In the genomic region with DNA sequence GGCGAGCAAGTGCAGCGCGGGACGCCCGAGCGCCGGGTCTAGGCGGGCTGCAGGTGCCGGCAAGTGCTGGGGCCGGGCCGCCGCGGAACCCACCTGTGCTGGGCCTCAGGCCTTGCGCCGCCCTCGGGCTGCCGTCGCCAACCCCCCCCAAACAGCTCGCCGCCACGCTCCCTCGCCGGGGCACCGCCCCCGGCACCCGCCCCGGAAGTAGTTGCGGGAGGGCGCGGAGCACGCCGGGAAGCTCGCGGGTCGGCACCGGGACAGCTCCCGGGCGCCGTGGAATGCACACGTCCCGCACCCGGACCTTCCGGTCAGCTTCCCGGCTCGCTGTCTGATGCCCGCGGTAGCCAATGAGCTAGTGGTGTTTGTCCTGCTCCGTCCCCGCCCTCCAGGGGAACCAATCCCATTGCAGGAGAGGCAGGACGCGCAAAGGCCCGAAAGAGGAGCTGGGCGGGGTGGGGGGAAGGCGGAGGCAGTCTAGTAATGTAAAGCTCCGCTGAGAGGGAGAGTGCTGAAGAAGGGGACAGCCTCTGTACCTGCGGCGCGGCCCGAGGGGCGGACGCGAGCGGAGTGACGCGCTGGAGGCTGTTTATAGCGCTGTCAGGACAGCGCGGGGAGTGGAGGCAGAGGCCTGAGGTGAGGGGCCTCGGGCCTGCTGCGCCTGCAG, we compare ENCODE assay signal across 1 cellular context.
TF ChIP-seq lines count a peak whose summit lies in the region.

A gene with protein sequence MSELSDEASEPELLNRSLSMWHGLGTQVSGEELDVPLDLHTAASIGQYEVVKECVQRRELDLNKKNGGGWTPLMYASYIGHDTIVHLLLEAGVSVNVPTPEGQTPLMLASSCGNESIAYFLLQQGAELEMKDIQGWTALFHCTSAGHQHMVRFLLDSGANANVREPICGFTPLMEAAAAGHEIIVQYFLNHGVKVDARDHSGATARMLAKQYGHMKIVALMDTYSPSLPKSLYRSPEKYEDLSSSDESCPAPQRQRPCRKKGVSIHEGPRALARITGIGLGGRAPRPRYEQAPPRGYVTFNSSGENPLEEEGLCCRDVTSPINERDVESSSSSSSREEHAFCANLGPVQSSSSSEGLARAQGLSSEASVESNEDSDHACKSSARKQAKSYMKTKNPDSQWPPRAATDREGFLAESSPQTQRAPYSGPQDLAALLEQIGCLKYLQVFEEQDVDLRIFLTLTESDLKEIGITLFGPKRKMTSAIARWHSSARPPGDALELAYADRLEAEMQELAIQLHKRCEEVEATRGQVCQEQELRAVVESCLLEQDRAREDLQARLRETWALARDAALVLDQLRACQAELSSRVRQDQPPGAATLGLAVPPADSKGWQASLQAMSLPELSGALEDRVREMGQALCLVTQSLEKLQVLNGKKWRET (minus strand): TSS at position 209 of the 667 bp plus-strand sequence. CDS start 4,122 bp downstream, outside the sequence.
Gene DNAAF8 (plus strand): TSS at position 475 of the 667 bp plus-strand sequence. CDS start 1,978 bp downstream, outside the sequence.

TF ChIP-seq in K562, 482 proteins besides CTCF, POLR2A, EP300 and RAD21 (continued from another document and continues in another):
- TF ChIP-seq SUPT5H (IDR thresholded peaks at IDR 0.05) (no peak; the same call in 1 of the 2 replicates), CBX2 (IDR thresholded peaks at IDR 0.05; ENCODE audit: insufficient read depth, low read length, poor library complexity, severe bottlenecking) (no peak), LCOR (CRISPR knock-in tag; IDR thresholded peaks at IDR 0.05) (no peak), CCNT2 (IDR thresholded peaks at IDR 0.05; ENCODE audit: borderline replicate concordance, extremely low read depth, insufficient read length, low read depth, low read length) (peak; percentile 31), RREB1 (CRISPR knock-in tag; IDR thresholded peaks at IDR 0.05) (no peak), PHB (CRISPR knock-in tag; IDR thresholded peaks at IDR 0.05) (no peak), E2F5 (CRISPR knock-in tag; IDR thresholded peaks at IDR 0.05) (no peak), ZNF232 (CRISPR knock-in tag; IDR thresholded peaks at IDR 0.05) (no peak), CBFA2T2 (conservative IDR thresholded peaks at IDR 0.05) (no peak), MBD2 (IDR thresholded peaks at IDR 0.05; ENCODE audit: borderline replicate concordance, low read depth) (peak; percentile 69; the same call in 1 of the 2 replicates), TSC22D4 (tag; IDR thresholded peaks at IDR 0.05) (no peak), ZNF696 (CRISPR knock-in tag; conservative IDR thresholded peaks at IDR 0.05) (no peak), SMAD3 (CRISPR knock-in tag; conservative IDR thresholded peaks at IDR 0.05) (no peak), ZNF146 (CRISPR knock-in tag; IDR thresholded peaks at IDR 0.05; ENCODE audit: unreplicated experiment) (no peak), NFRKB (IDR thresholded peaks at IDR 0.05; ENCODE audit: low read depth) (no peak), CBFA2T3 (IDR thresholded peaks at IDR 0.05) (no peak), HNRNPLL (IDR thresholded peaks at IDR 0.05; ENCODE audit: low read depth, low read length, poor library complexity, severe bottlenecking) (no peak), YY1 (IDR thresholded peaks at IDR 0.05; ENCODE audit: borderline replicate concordance in 1 of 3, control insufficient read depth in 1 of 3, extremely low read depth in 1 of 3, insufficient read depth in 3 of 3, insufficient read length in 1 of 3, insufficient replicate concordance in 2 of 3, low read depth in 1 of 3, low read length in 2 of 3) (peak in 1 of 3 experiments; percentile 41), CREB1 (IDR thresholded peaks at IDR 0.05) (peak; percentile 16; the same call in 1 of the 2 replicates), CREB1 (CRISPR knock-in tag; IDR thresholded peaks at IDR 0.05) (peak; percentile 83), SMC3 (conservative IDR thresholded peaks at IDR 0.05; ENCODE audit: insufficient read depth, low read depth, low read length) (no peak), SAFB2 (IDR thresholded peaks at IDR 0.05; ENCODE audit: borderline replicate concordance, low read depth, low read length, severe bottlenecking) (no peak), ZNF592 (IDR thresholded peaks at IDR 0.05) (no peak; the same call in 1 of the 2 replicates), ZNF76 (CRISPR knock-in tag; IDR thresholded peaks at IDR 0.05; ENCODE audit: borderline replicate concordance) (no peak), ZFP36 (IDR thresholded peaks at IDR 0.05; ENCODE audit: low read depth, low read length, partially characterized antibody) (no peak), HDAC1 (IDR thresholded peaks at IDR 0.05) (peak in 1 of 2 experiments; percentile 100; a peak in 3 of 4 replicates), ZNF197 (CRISPR knock-in tag; IDR thresholded peaks at IDR 0.05; ENCODE audit: low read depth) (no peak), E2F8 (IDR thresholded peaks at IDR 0.05; ENCODE audit: low read depth, partially characterized antibody) (peak; percentile 76), ZNF431 (CRISPR knock-in tag; IDR thresholded peaks at IDR 0.05) (no peak), ZNF644 (tag; IDR thresholded peaks at IDR 0.05; ENCODE audit: low read depth) (no peak), HNRNPH1 (optimal IDR thresholded peaks at IDR 0.05; ENCODE audit: low read depth, low read length) (no peak), ZSCAN29 (IDR thresholded peaks at IDR 0.05) (no peak), EGR1 (conservative IDR thresholded peaks at IDR 0.05) (peak; percentile 42; the same call in 1 of the 2 replicates), ZNF121 (CRISPR knock-in tag; conservative IDR thresholded peaks at IDR 0.05) (no peak), HNRNPUL1 (IDR thresholded peaks at IDR 0.05; ENCODE audit: low read length) (no peak), TCFL5 (CRISPR knock-in tag; conservative IDR thresholded peaks at IDR 0.05) (no peak), U2AF1 (optimal IDR thresholded peaks at IDR 0.05; ENCODE audit: low read depth, low read length) (no peak), NFXL1 (CRISPR knock-in tag; IDR thresholded peaks at IDR 0.05) (no peak), MYNN (IDR thresholded peaks at IDR 0.05) (no peak), MYNN (CRISPR knock-in tag; IDR thresholded peaks at IDR 0.05) (no peak), SMARCA4 (IDR thresholded peaks at IDR 0.05) (no peak), SMAD4 (CRISPR knock-in tag; conservative IDR thresholded peaks at IDR 0.05) (no peak), ATF6 (CRISPR knock-in tag; IDR thresholded peaks at IDR 0.05) (0 out of 2 replicates have a peak, but pooled peaks have one; percentile 48)
- TF ChIP-seq, protein P1, sequence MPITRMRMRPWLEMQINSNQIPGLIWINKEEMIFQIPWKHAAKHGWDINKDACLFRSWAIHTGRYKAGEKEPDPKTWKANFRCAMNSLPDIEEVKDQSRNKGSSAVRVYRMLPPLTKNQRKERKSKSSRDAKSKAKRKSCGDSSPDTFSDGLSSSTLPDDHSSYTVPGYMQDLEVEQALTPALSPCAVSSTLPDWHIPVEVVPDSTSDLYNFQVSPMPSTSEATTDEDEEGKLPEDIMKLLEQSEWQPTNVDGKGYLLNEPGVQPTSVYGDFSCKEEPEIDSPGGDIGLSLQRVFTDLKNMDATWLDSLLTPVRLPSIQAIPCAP (CRISPR knock-in tag; IDR thresholded peaks at IDR 0.05; ENCODE audit: borderline replicate concordance) = no peak
